Comparison of ENCODE assay signal across 1 cellular context in genomic region chr5:148457183-148457620, GRCh38.
TF ChIP-seq lines count a peak whose summit lies in the region.

No MANE protein-coding gene starts in this region.

TF ChIP-seq in GM23338, 12 proteins besides CTCF, POLR2A, EP300 and RAD21 (continued from another document):
- TF ChIP-seq, protein P1, sequence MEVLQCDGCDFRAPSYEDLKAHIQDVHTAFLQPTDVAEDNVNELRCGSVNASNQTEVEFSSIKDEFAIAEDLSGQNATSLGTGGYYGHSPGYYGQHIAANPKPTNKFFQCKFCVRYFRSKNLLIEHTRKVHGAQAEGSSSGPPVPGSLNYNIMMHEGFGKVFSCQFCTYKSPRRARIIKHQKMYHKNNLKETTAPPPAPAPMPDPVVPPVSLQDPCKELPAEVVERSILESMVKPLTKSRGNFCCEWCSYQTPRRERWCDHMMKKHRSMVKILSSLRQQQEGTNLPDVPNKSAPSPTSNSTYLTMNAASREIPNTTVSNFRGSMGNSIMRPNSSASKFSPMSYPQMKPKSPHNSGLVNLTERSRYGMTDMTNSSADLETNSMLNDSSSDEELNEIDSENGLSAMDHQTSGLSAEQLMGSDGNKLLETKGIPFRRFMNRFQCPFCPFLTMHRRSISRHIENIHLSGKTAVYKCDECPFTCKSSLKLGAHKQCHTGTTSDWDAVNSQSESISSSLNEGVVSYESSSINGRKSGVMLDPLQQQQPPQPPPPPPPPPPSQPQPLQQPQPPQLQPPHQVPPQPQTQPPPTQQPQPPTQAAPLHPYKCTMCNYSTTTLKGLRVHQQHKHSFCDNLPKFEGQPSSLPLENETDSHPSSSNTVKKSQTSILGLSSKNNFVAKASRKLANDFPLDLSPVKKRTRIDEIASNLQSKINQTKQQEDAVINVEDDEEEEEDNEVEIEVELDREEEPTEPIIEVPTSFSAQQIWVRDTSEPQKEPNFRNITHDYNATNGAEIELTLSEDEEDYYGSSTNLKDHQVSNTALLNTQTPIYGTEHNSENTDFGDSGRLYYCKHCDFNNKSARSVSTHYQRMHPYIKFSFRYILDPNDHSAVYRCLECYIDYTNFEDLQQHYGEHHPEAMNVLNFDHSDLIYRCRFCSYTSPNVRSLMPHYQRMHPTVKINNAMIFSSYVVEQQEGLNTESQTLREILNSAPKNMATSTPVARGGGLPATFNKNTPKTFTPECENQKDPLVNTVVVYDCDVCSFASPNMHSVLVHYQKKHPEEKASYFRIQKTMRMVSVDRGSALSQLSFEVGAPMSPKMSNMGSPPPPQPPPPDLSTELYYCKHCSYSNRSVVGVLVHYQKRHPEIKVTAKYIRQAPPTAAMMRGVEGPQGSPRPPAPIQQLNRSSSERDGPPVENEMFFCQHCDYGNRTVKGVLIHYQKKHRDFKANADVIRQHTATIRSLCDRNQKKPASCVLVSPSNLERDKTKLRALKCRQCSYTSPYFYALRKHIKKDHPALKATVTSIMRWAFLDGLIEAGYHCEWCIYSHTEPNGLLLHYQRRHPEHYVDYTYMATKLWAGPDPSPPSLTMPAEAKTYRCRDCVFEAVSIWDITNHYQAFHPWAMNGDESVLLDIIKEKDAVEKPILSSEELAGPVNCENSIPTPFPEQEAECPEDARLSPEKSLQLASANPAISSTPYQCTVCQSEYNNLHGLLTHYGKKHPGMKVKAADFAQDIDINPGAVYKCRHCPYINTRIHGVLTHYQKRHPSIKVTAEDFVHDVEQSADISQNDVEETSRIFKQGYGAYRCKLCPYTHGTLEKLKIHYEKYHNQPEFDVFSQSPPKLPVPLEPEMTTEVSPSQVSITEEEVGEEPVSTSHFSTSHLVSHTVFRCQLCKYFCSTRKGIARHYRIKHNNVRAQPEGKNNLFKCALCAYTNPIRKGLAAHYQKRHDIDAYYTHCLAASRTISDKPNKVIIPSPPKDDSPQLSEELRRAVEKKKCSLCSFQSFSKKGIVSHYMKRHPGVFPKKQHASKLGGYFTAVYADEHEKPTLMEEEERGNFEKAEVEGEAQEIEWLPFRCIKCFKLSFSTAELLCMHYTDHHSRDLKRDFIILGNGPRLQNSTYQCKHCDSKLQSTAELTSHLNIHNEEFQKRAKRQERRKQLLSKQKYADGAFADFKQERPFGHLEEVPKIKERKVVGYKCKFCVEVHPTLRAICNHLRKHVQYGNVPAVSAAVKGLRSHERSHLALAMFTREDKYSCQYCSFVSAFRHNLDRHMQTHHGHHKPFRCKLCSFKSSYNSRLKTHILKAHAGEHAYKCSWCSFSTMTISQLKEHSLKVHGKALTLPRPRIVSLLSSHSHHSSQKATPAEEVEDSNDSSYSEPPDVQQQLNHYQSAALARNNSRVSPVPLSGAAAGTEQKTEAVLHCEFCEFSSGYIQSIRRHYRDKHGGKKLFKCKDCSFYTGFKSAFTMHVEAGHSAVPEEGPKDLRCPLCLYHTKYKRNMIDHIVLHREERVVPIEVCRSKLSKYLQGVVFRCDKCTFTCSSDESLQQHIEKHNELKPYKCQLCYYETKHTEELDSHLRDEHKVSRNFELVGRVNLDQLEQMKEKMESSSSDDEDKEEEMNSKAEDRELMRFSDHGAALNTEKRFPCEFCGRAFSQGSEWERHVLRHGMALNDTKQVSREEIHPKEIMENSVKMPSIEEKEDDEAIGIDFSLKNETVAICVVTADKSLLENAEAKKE (CRISPR knock-in tag; IDR thresholded peaks at IDR 0.05) = no peak
- TF ChIP-seq, protein P2, sequence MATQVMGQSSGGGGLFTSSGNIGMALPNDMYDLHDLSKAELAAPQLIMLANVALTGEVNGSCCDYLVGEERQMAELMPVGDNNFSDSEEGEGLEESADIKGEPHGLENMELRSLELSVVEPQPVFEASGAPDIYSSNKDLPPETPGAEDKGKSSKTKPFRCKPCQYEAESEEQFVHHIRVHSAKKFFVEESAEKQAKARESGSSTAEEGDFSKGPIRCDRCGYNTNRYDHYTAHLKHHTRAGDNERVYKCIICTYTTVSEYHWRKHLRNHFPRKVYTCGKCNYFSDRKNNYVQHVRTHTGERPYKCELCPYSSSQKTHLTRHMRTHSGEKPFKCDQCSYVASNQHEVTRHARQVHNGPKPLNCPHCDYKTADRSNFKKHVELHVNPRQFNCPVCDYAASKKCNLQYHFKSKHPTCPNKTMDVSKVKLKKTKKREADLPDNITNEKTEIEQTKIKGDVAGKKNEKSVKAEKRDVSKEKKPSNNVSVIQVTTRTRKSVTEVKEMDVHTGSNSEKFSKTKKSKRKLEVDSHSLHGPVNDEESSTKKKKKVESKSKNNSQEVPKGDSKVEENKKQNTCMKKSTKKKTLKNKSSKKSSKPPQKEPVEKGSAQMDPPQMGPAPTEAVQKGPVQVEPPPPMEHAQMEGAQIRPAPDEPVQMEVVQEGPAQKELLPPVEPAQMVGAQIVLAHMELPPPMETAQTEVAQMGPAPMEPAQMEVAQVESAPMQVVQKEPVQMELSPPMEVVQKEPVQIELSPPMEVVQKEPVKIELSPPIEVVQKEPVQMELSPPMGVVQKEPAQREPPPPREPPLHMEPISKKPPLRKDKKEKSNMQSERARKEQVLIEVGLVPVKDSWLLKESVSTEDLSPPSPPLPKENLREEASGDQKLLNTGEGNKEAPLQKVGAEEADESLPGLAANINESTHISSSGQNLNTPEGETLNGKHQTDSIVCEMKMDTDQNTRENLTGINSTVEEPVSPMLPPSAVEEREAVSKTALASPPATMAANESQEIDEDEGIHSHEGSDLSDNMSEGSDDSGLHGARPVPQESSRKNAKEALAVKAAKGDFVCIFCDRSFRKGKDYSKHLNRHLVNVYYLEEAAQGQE (IDR thresholded peaks at IDR 0.05; ENCODE audit: unreplicated experiment) = no peak
